Comparison of ENCODE assay signal across 18 cellular contexts in genomic region chr11:33861366-33861765, GRCh38. TPM values are rescaled to one million over a fixed set of nuclear protein-coding genes. Genes with fewer than 3 reads are reported as not detected.
DNase-seq lines count a peak whose midpoint lies in the region; ATAC-seq and TF ChIP-seq lines count a peak whose summit lies in the region.
"Had no signal": no experiment of that assay in that cellular context is flagged by ENCODE, and none has a peak within 500 bp of the region (broad histone marks: within the 10 kb centered on the region; RNA-seq: fewer than 3 reads in every experiment).

No MANE protein-coding gene starts in this region.

- TF ChIP-seq CTCF in brain (conservative IDR thresholded peaks at IDR 0.05) (no peak), neural progenitor cell (IDR thresholded peaks at IDR 0.05) (no peak)

- H3K9ac ChIP-seq in neural progenitor cell, result no peak overlapping the region
- H3K9ac ChIP-seq: GM23248 had no signal

- H3K4me2 ChIP-seq in neural progenitor cell, result peak overlapping the region; percentile 43
- H3K4me2 ChIP-seq: PC-9 had no signal

- ATAC-seq in HG02981 (IDR thresholded peaks at IDR 0.05; ENCODE audit: unreplicated experiment) (no peak), GM21526 (IDR thresholded peaks at IDR 0.05; ENCODE audit: low FRiP score, unreplicated experiment) (no peak)
- ATAC-seq: SK-N-SH treated with all-trans-retinoic acid at 6 μM for 48 hours had no signal

- no peak overlapping the region for H2AFZ ChIP-seq in neural progenitor cell (replicated peaks)
- H2AFZ ChIP-seq: GM23248, PC-9 had no signal

- H4K20me1 ChIP-seq in neural progenitor cell (ENCODE audit: low read depth), result no peaks in the 10 kb centered on the region

- H3K4me3 Mint-ChIP-seq in brain (peak overlapping the region; percentile 16 to 61 (median 21)), neural progenitor cell (peak overlapping the region; percentile 18)
- H3K4me3 Mint-ChIP-seq: T-helper 1 cell treated with Interleukin-12 subunit alpha and Interleukin-12 subunit beta and Interleukin-4 antibody, amounts not matched to agents 30 μg/mL and 1 μg/mL, for 36 hours had no signal

- no peaks in the 10 kb centered on the region for H3F3A ChIP-seq in neural progenitor cell (ENCODE audit: low read depth)

- H3K27ac ChIP-seq in neural progenitor cell (no peak overlapping the region), SJCRH30 (no peak overlapping the region)
- H3K27ac ChIP-seq: 22Rv1, C4-2B, GM23248, PC-9 had no signal

- peaks cover 47% of the 10 kb centered on the region for H3K27me3 ChIP-seq in neural progenitor cell
- no peaks in the 10 kb centered on the region for H3K27me3 ChIP-seq in SJCRH30

- no peaks in the 10 kb centered on the region for H3K9me3 ChIP-seq in neural progenitor cell (ENCODE audit: low read depth)
- no peaks in the 10 kb centered on the region for H3K9me3 ChIP-seq in SJCRH30 (replicated peaks)

- H3K4me1 Mint-ChIP-seq in brain (peaks cover 42% of the 10 kb centered on the region), neural progenitor cell (peaks cover 7% of the 10 kb centered on the region)

- H3K4me3 ChIP-seq in neural progenitor cell, result no peak overlapping the region
- no peak overlapping the region for H3K4me3 ChIP-seq in SJCRH30
- H3K4me3 ChIP-seq: GM23248, PC-9 had no signal

- peaks cover 23% of the 10 kb centered on the region for H3K4me1 ChIP-seq in neural progenitor cell
- H3K4me1 ChIP-seq in SJCRH30, result no peaks in the 10 kb centered on the region

- H3K27ac Mint-ChIP-seq in brain (peak overlapping the region; percentile 15 to 82 (median 68)), neural progenitor cell (peak overlapping the region; percentile 7)
- H3K27ac Mint-ChIP-seq: T-helper 1 cell treated with Interleukin-12 subunit alpha and Interleukin-12 subunit beta and Interleukin-4 antibody, amounts not matched to agents 30 μg/mL and 1 μg/mL, for 36 hours had no signal

- peaks cover 23% of the 10 kb centered on the region for H3K27me3 Mint-ChIP-seq in brain
- peaks cover 6% of the 10 kb centered on the region for H3K27me3 Mint-ChIP-seq in neural progenitor cell (ENCODE audit: insufficient read depth, low read depth)

- no peaks in the 10 kb centered on the region for H3K9me3 Mint-ChIP-seq in brain
- no peaks in the 10 kb centered on the region for H3K9me3 Mint-ChIP-seq in neural progenitor cell
- H3K9me3 Mint-ChIP-seq: T-helper 1 cell treated with Interleukin-12 subunit alpha and Interleukin-12 subunit beta and Interleukin-4 antibody, amounts not matched to agents 30 μg/mL and 1 μg/mL, for 36 hours had no signal

- H3K36me3 Mint-ChIP-seq in brain (no peaks in the 10 kb centered on the region), neural progenitor cell (peaks cover 2% of the 10 kb centered on the region)

- no peaks in the 10 kb centered on the region for H3K79me2 ChIP-seq in neural progenitor cell (ENCODE audit: low read depth)

- DNase-seq in DMS 273 (lab: John Stamatoyannopoulos, UW; ENCODE audit: unreplicated experiment) (peak; percentile 18), DMS 273 treated with DMSO at 0.1 percent for 48 hours (lab: John Stamatoyannopoulos, UW) (no peak), NCI-H1092 treated with DMSO at 0.1 percent for 48 hours (lab: John Stamatoyannopoulos, UW) (peak; percentile 74), neural progenitor cell (ENCODE audit: low spot score) (no peak), SJCRH30 (no peak)
- DNase-seq: COR-L47, GDM1, GM23248, NCI-H146, NCI-H526, PC-9 had no signal

- H3K36me3 ChIP-seq in neural progenitor cell, result no peaks in the 10 kb centered on the region
- H3K36me3 ChIP-seq in SJCRH30, result no peaks in the 10 kb centered on the region

RNA-seq across cellular contexts. Expression of gene LMO2, which starts 30.5 kb away (rescaled TPM):
- polyA plus RNA-seq in brain (ENCODE audit: insufficient read depth, low read depth, low replicate concordance), result 33.3 TPM
- 0.92 and 2.0 TPM in 2 replicates for total RNA-seq in neural progenitor cell (ENCODE audit: low replicate concordance)
- total RNA-seq in SJCRH30 (2014; rRNA removed; shearing (Covaris generic)), result 0.63 and 1.2 TPM in 2 replicates
- total RNA-seq: GM23248 had no signal
- polyA plus RNA-seq: GM23248 had no signal

Comparison
In these comparisons a context has a peak if more than half of its experiments do, and no peak if none do; other contexts are left out.
1. DNase-seq: peak in DMS 273 (single experiment) and NCI-H1092 treated with DMSO at 0.1 percent for 48 hours (single experiment); none in DMS 273 treated with DMSO at 0.1 percent for 48 hours (single experiment), neural progenitor cell (single experiment) and SJCRH30 (0 of 2).